Comparison of ENCODE assay signal across 10 cellular contexts in genomic region chr11:49208006-49208721, GRCh38. TPM values are rescaled to one million over a fixed set of nuclear protein-coding genes. Genes with fewer than 3 reads are reported as not detected.
DNase-seq lines count a peak whose midpoint lies in the region; ATAC-seq and TF ChIP-seq lines count a peak whose summit lies in the region.
"Had no signal": no experiment of that assay in that cellular context is flagged by ENCODE, and none has a peak within 500 bp of the region (broad histone marks: within the 10 kb centered on the region; RNA-seq: fewer than 3 reads in every experiment).

FOLH1 (minus strand) TSS chr11:49208602; CDS start chr11:49208409, 193 bp downstream.

- no peak within 1 kb of the TSS for H3K4me3 Mint-ChIP-seq in activated naive CD4-positive, alpha-beta T cell treated with anti-CD3 and anti-CD28 coated beads, Interleukin-2, amount 10 ng/mL, durations not matched to agents 7 days and 5 days
- no peak within 1 kb of the TSS for H3K4me3 Mint-ChIP-seq in effector memory CD8-positive, alpha-beta T cell
- H3K4me3 Mint-ChIP-seq: central memory CD8-positive, alpha-beta T cell had no signal

- H3K36me3 Mint-ChIP-seq in activated naive CD4-positive, alpha-beta T cell treated with anti-CD3 and anti-CD28 coated beads, Interleukin-2, amount 10 ng/mL, durations not matched to agents 7 days and 5 days: no peaks in the 10 kb centered on the region
- no peaks in the 10 kb centered on the region for H3K36me3 Mint-ChIP-seq in effector memory CD8-positive, alpha-beta T cell (ENCODE audit: insufficient read depth)

- peak; percentile 85 for ATAC-seq in Right ventricle myocardium inferior
- no peak for ATAC-seq in effector memory CD8-positive, alpha-beta T cell (replicated peaks)

- H3K4me1 Mint-ChIP-seq in activated naive CD4-positive, alpha-beta T cell treated with anti-CD3 and anti-CD28 coated beads, Interleukin-2, amount 10 ng/mL, durations not matched to agents 7 days and 5 days: no peaks in the 10 kb centered on the region
- H3K4me1 Mint-ChIP-seq in effector memory CD8-positive, alpha-beta T cell (ENCODE audit: low read depth in 2 of 2): no peaks in the 10 kb centered on the region
- H3K4me1 Mint-ChIP-seq: central memory CD8-positive, alpha-beta T cell had no signal

- H3K27ac Mint-ChIP-seq in activated naive CD4-positive, alpha-beta T cell treated with anti-CD3 and anti-CD28 coated beads, Interleukin-2, amount 10 ng/mL, durations not matched to agents 7 days and 5 days: no peak within 1 kb of the TSS
- H3K27ac Mint-ChIP-seq in effector memory CD8-positive, alpha-beta T cell: no peak within 1 kb of the TSS

- H3K4me3 ChIP-seq in coronary artery: peak within 1 kb of the TSS; percentile 72

- no peaks in the 10 kb centered on the region for H3K9me3 Mint-ChIP-seq in activated naive CD4-positive, alpha-beta T cell treated with anti-CD3 and anti-CD28 coated beads, Interleukin-2, amount 10 ng/mL, durations not matched to agents 7 days and 5 days
- no peaks in the 10 kb centered on the region for H3K9me3 Mint-ChIP-seq in effector memory CD8-positive, alpha-beta T cell

- H3K27ac ChIP-seq in coronary artery: no peak within 1 kb of the TSS

- TF ChIP-seq CTCF in coronary artery (IDR thresholded peaks at IDR 0.05): no peak

- intact Hi-C loops in Right ventricle myocardium inferior (cut with DNase I) (no loop called here), cardiac septum (cut with DNase I) (no loop called here)

- CTCF ChIA-PET in activated naive CD4-positive, alpha-beta T cell treated with anti-CD3 and anti-CD28 coated beads, Interleukin-2, amount 10 ng/mL, durations not matched to agents 7 days and 5 days (lab: Charles Lee): no interaction called here

- H3K27me3 Mint-ChIP-seq in activated naive CD4-positive, alpha-beta T cell treated with anti-CD3 and anti-CD28 coated beads, Interleukin-2, amount 10 ng/mL, durations not matched to agents 7 days and 5 days: peaks cover 8% of the 10 kb centered on the region
- no peaks in the 10 kb centered on the region for H3K27me3 Mint-ChIP-seq in effector memory CD8-positive, alpha-beta T cell
- H3K27me3 Mint-ChIP-seq: central memory CD8-positive, alpha-beta T cell had no signal

- DNase-seq in Right ventricle myocardium inferior (ENCODE audit: missing footprints) (peak; percentile 65), cardiac septum (ENCODE audit: low spot score) (no peak), coronary artery (ENCODE audit: low spot score) (peak; percentile 75), medulla oblongata (ENCODE audit: extremely low spot score) (peak; percentile 53), NCI-H2107 (lab: John Stamatoyannopoulos, UW) (no peak)
- no peak for DNase-seq in activated naive CD4-positive, alpha-beta T cell treated with anti-CD3 and anti-CD28 coated beads, Interleukin-2, amount 10 ng/mL, durations not matched to agents 7 days and 5 days
- DNase-seq in stimulated activated CD4-positive, alpha-beta T cell treated with anti-CD3 and anti-CD28 coated beads, Interleukin-2, amount 100 ng/mL, for 48 hours: no peak
- no peak for DNase-seq in effector memory CD8-positive, alpha-beta T cell
- DNase-seq: COR-L47 had no signal

RNA-seq across cellular contexts. Expression of gene FOLH1, which starts in this region (rescaled TPM):
- 0.35 TPM for total RNA-seq in Right ventricle myocardium inferior
- total RNA-seq in cardiac septum: 0.59 TPM

Comparison
In these comparisons a context has a peak if more than half of its experiments do, and no peak if none do; other contexts are left out.
1. Peak in DNase-seq and ATAC-seq in Right ventricle myocardium inferior; RNA of the gene not detected or under 1 TPM.
2. DNase-seq: peak in coronary artery (single experiment) and medulla oblongata (single experiment); none in cardiac septum (single experiment), activated naive CD4-positive, alpha-beta T cell treated with anti-CD3 and anti-CD28 coated beads, Interleukin-2, amount 10 ng/mL, durations not matched to agents 7 days and 5 days (single experiment), stimulated activated CD4-positive, alpha-beta T cell treated with anti-CD3 and anti-CD28 coated beads, Interleukin-2, amount 100 ng/mL, for 48 hours (0 of 2), NCI-H2107 (single experiment) and effector memory CD8-positive, alpha-beta T cell (0 of 3).